Comparison of ENCODE assay signal across 1 cellular context in the genomic region with DNA sequence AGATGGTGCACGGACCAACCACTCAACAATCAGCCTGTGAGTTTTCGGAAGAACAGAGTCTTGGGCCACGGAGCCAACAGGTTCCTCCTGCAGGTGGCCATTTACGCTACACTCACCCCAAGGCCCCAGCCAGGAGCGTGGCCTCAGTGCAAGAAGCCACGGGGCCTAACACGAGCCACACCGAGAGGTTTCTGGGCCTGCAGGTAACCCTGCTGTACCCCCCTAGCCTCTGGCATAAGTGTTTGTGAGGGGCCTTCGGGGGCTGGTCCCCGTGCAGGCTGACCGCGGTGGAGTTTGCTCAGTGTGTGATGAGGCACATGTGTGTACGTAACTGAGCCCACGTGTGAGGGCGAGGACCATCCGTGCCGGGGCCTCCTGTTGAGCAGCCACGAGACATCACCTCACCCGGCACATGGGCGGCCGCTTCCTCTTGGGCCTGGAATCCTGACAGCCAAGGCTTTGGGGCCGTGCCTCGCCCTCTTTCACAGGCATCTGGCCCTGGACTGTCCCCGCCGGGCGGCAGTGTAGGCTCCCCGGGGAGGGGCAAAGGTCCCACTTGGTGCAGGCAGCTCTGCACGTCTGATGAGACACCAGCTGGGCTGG.
TF ChIP-seq lines count a peak whose summit lies in the region.

No MANE protein-coding gene starts in this region.

TF ChIP-seq in WTC11, 78 proteins besides CTCF, POLR2A, EP300 and RAD21 (continued from another document):
- TF ChIP-seq ATF6 (CRISPR knock-in tag; IDR thresholded peaks at IDR 0.05) (no peak), FOXK1 (CRISPR knock-in tag; IDR thresholded peaks at IDR 0.05) (no peak)
